1 cellular context compared by ENCODE assay signal in the genomic region with DNA sequence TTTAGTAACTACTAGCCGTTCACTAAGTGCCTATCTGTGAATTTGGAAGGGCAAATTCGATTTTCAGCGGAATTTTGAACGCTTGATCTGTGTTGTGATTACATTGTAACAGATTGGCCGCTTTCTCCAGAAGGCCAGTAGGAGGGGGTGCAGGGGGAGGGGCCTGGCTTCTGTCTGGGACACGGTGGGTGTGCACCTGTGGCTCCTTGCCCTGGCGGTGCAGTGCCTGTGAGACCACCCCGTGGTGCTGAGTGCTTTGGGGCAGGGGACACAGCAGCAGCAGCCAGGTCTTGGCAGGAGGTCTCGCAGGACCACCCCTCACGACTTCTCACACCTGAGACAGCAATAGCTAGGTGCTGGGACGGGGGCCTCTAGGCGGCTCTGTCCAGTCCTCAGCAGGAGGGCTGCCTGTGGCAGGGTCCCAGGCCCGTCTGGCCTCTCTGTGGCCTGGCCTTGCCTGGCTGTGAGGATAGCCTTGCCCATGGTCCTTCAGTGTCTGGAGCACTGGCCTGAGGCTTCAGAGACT.
TF ChIP-seq lines count a peak whose summit lies in the region.

No MANE protein-coding gene starts in this region.

TF ChIP-seq in HCT116, 20 proteins besides CTCF, POLR2A, EP300 and RAD21 (continued from another document):
- no peak for TF ChIP-seq ZNF274 (IDR thresholded peaks at IDR 0.05; ENCODE audit: low read depth, low read length)
- TF ChIP-seq TCF7L2 (IDR thresholded peaks at IDR 0.05; ENCODE audit: borderline replicate concordance, extremely low read depth, insufficient read depth, insufficient read length): no peak
- TF ChIP-seq SIN3A (IDR thresholded peaks at IDR 0.05; ENCODE audit: low read depth): no peak
- TF ChIP-seq FOSL1 (IDR thresholded peaks at IDR 0.05; ENCODE audit: low read depth): no peak
- TF ChIP-seq, protein P1, sequence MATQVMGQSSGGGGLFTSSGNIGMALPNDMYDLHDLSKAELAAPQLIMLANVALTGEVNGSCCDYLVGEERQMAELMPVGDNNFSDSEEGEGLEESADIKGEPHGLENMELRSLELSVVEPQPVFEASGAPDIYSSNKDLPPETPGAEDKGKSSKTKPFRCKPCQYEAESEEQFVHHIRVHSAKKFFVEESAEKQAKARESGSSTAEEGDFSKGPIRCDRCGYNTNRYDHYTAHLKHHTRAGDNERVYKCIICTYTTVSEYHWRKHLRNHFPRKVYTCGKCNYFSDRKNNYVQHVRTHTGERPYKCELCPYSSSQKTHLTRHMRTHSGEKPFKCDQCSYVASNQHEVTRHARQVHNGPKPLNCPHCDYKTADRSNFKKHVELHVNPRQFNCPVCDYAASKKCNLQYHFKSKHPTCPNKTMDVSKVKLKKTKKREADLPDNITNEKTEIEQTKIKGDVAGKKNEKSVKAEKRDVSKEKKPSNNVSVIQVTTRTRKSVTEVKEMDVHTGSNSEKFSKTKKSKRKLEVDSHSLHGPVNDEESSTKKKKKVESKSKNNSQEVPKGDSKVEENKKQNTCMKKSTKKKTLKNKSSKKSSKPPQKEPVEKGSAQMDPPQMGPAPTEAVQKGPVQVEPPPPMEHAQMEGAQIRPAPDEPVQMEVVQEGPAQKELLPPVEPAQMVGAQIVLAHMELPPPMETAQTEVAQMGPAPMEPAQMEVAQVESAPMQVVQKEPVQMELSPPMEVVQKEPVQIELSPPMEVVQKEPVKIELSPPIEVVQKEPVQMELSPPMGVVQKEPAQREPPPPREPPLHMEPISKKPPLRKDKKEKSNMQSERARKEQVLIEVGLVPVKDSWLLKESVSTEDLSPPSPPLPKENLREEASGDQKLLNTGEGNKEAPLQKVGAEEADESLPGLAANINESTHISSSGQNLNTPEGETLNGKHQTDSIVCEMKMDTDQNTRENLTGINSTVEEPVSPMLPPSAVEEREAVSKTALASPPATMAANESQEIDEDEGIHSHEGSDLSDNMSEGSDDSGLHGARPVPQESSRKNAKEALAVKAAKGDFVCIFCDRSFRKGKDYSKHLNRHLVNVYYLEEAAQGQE (IDR thresholded peaks at IDR 0.05; ENCODE audit: low read depth): no peak
- TF ChIP-seq, protein P2, sequence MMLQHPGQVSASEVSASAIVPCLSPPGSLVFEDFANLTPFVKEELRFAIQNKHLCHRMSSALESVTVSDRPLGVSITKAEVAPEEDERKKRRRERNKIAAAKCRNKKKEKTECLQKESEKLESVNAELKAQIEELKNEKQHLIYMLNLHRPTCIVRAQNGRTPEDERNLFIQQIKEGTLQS (IDR thresholded peaks at IDR 0.05): no peak
- TF ChIP-seq, protein P3, sequence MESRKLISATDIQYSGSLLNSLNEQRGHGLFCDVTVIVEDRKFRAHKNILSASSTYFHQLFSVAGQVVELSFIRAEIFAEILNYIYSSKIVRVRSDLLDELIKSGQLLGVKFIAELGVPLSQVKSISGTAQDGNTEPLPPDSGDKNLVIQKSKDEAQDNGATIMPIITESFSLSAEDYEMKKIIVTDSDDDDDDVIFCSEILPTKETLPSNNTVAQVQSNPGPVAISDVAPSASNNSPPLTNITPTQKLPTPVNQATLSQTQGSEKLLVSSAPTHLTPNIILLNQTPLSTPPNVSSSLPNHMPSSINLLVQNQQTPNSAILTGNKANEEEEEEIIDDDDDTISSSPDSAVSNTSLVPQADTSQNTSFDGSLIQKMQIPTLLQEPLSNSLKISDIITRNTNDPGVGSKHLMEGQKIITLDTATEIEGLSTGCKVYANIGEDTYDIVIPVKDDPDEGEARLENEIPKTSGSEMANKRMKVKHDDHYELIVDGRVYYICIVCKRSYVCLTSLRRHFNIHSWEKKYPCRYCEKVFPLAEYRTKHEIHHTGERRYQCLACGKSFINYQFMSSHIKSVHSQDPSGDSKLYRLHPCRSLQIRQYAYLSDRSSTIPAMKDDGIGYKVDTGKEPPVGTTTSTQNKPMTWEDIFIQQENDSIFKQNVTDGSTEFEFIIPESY (IDR thresholded peaks at IDR 0.05; ENCODE audit: extremely low read depth, insufficient replicate concordance, low read length): no peak
- no peak for TF ChIP-seq SP1 (IDR thresholded peaks at IDR 0.05; ENCODE audit: low read depth)
- no peak for TF ChIP-seq YY1 (IDR thresholded peaks at IDR 0.05; ENCODE audit: extremely low read depth, insufficient replicate concordance, low read depth, low read length)
